19 cellular contexts compared by ENCODE assay signal in the genomic region with DNA sequence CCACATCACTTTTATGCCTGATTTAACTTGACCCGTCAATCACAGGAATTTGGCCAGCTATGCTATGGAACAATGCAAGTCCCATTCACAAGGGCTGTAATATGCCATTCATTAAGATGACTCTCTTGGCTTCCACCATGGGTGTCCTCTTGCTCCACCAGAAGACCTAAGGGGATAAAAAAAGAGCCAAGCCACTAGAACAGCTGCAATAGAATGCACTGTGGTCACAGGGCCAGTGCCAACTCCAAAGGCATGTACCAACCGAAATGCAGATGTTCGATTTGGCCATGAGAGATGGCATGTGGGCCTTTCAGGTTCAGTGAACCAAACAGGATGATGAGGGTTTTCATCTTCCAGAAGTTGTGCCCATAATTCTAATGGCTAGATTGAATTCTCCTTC.
"Had no signal": no experiment of that assay in that cellular context is flagged by ENCODE, and none has a peak within 500 bp of the region (broad histone marks: within the 10 kb centered on the region; RNA-seq: fewer than 3 reads in every experiment).

No MANE protein-coding gene starts in this region.

- H3K36me3 Mint-ChIP-seq: memory B cell; naive thymus-derived CD4-positive, alpha-beta T cell had no signal

- H3K4me2 ChIP-seq: hepatocyte had no signal

- ATAC-seq: effector memory CD8-positive, alpha-beta T cell; foreskin keratinocyte; naive thymus-derived CD4-positive, alpha-beta T cell; sciatic nerve had no signal

- H3K9me3 Mint-ChIP-seq: memory B cell had no signal

- H3K27me3 ChIP-seq: esophagus muscularis mucosa, foreskin keratinocyte, hepatocyte, stomach had no signal

- H3K27ac ChIP-seq: epithelial cell of prostate, esophagus muscularis mucosa, foreskin keratinocyte, hepatocyte, left ventricle myocardium inferior, lower lobe of right lung, skin epidermis, stomach had no signal

- DNase-seq: effector memory CD8-positive, alpha-beta T cell; foreskin keratinocyte; lower lobe of right lung; midbrain; naive thymus-derived CD4-positive, alpha-beta T cell; posterior cingulate gyrus; stimulated activated CD4-positive, alpha-beta T cell treated with anti-CD3 and anti-CD28 coated beads, Interleukin-2, amount 100 ng/mL, for 24 hours; stimulated activated naive CD4-positive, alpha-beta T cell; stomach; substantia nigra; trophoblast cell had no signal

- H3K4me1 Mint-ChIP-seq: memory B cell; naive thymus-derived CD4-positive, alpha-beta T cell had no signal

- H3K27ac Mint-ChIP-seq: dendritic cell treated with granulocyte-macrophage colony-stimulating factor and Interleukin-4, amounts not matched to agents 40 ng/mL and 50 ng/mL, for 4 days; effector memory CD8-positive, alpha-beta T cell; memory B cell; naive thymus-derived CD4-positive, alpha-beta T cell had no signal

- H3K4me3 Mint-ChIP-seq: dendritic cell treated with granulocyte-macrophage colony-stimulating factor and Interleukin-4, amounts not matched to agents 40 ng/mL and 50 ng/mL, for 4 days; effector memory CD8-positive, alpha-beta T cell; memory B cell; naive thymus-derived CD4-positive, alpha-beta T cell had no signal

- H3K36me3 ChIP-seq: esophagus muscularis mucosa, left ventricle myocardium inferior, lower lobe of right lung, stomach had no signal

- H2AFZ ChIP-seq: hepatocyte had no signal

- H3K4me3 ChIP-seq: esophagus muscularis mucosa, hepatocyte, left ventricle myocardium inferior, lower lobe of right lung, skin epidermis, stomach had no signal

- H3K9me3 ChIP-seq: esophagus muscularis mucosa, left ventricle myocardium inferior, lower lobe of right lung, stomach had no signal

- H3K27me3 Mint-ChIP-seq: dendritic cell treated with granulocyte-macrophage colony-stimulating factor and Interleukin-4, amounts not matched to agents 40 ng/mL and 50 ng/mL, for 4 days; effector memory CD8-positive, alpha-beta T cell; memory B cell; naive thymus-derived CD4-positive, alpha-beta T cell had no signal

- H3K4me1 ChIP-seq: esophagus muscularis mucosa, foreskin keratinocyte, lower lobe of right lung, stomach had no signal

- H3K79me2 ChIP-seq: hepatocyte had no signal
